Comparison of ENCODE assay signal across 22 cellular contexts in genomic region chr13:50282016-50282415, GRCh38.
"Had no signal": no experiment of that assay in that cellular context is flagged by ENCODE, and none has a peak within 500 bp of the region (broad histone marks: within the 10 kb centered on the region; RNA-seq: fewer than 3 reads in every experiment).

No MANE protein-coding gene starts in this region.

- H3K27ac Mint-ChIP-seq: dendritic cell treated with granulocyte-macrophage colony-stimulating factor and Interleukin-4, amounts not matched to agents 40 ng/mL and 50 ng/mL, for 4 days; naive thymus-derived CD4-positive, alpha-beta T cell; nephron progenitor cell; stimulated activated memory B cell treated with anti-CD40 and anti-IgM and Interleukin-4, amounts not matched to agents 10 μg/mL and 1 μg/mL and 100 μg/mL, for 72 hours; stimulated activated naive CD8-positive, alpha-beta T cell treated with anti-CD3 and anti-CD28 coated beads, Interleukin-15, Interleukin-2, amounts not matched to agents 100 ng/mL and 50 ng/mL, for 24 hours had no signal

- H3K9me3 ChIP-seq: neutrophil, psoas muscle, upper lobe of left lung, uterus had no signal

- H3K27me3 Mint-ChIP-seq: stimulated activated memory B cell treated with anti-CD40 and anti-IgM and Interleukin-4, amounts not matched to agents 10 μg/mL and 1 μg/mL and 100 μg/mL, for 72 hours had no signal

- H3K27ac ChIP-seq: esophagus squamous epithelium, neutrophil, psoas muscle, spleen, tibial artery, upper lobe of left lung, uterus had no signal

- H3K4me3 Mint-ChIP-seq: dendritic cell treated with granulocyte-macrophage colony-stimulating factor and Interleukin-4, amounts not matched to agents 40 ng/mL and 50 ng/mL, for 4 days; naive thymus-derived CD4-positive, alpha-beta T cell; nephron progenitor cell; stimulated activated memory B cell treated with anti-CD40 and anti-IgM and Interleukin-4, amounts not matched to agents 10 μg/mL and 1 μg/mL and 100 μg/mL, for 72 hours; stimulated activated naive CD8-positive, alpha-beta T cell treated with anti-CD3 and anti-CD28 coated beads, Interleukin-15, Interleukin-2, amounts not matched to agents 100 ng/mL and 50 ng/mL, for 24 hours had no signal

- ATAC-seq: left colon; left ventricle myocardium superior; naive thymus-derived CD4-positive, alpha-beta T cell; psoas muscle; sciatic nerve; stimulated activated memory B cell treated with anti-CD40 and anti-IgM and Interleukin-4, amounts not matched to agents 10 μg/mL and 1 μg/mL and 100 μg/mL, for 72 hours had no signal

- H3K36me3 ChIP-seq: esophagus squamous epithelium, neutrophil, spleen, tibial artery, upper lobe of left lung, uterus had no signal

- DNase-seq: esophagus squamous epithelium; foreskin fibroblast; left colon; left ventricle myocardium superior; mesenchymal stem cell; naive thymus-derived CD4-positive, alpha-beta T cell; nephron progenitor cell; psoas muscle; retina; spleen; stimulated activated CD4-positive, alpha-beta T cell treated with anti-CD3 and anti-CD28 coated beads, Interleukin-15, amount 100 ng/mL, for 24 hours; stimulated activated CD4-positive, alpha-beta T cell treated with anti-CD3 and anti-CD28 coated beads, Interleukin-1b, Interleukin-23, amount 100 ng/mL, for 48 hours; stimulated activated CD4-positive, alpha-beta T cell treated with anti-CD3 and anti-CD28 coated beads, Interleukin-4, amount 100 ng/mL, for 24 hours; tibial artery; upper lobe of left lung; uterus had no signal

- H3K9me3 Mint-ChIP-seq: dendritic cell treated with granulocyte-macrophage colony-stimulating factor and Interleukin-4, amounts not matched to agents 40 ng/mL and 50 ng/mL, for 4 days had no signal

- H3K4me3 ChIP-seq: esophagus squamous epithelium, lung, psoas muscle, spleen, tibial artery, upper lobe of left lung, uterus had no signal

- H3K4me1 ChIP-seq: psoas muscle, tibial artery, uterus had no signal

- H3K27me3 ChIP-seq: esophagus squamous epithelium, neutrophil, spleen, tibial artery, upper lobe of left lung, uterus had no signal
